8 cellular contexts compared by ENCODE assay signal in the genomic region with DNA sequence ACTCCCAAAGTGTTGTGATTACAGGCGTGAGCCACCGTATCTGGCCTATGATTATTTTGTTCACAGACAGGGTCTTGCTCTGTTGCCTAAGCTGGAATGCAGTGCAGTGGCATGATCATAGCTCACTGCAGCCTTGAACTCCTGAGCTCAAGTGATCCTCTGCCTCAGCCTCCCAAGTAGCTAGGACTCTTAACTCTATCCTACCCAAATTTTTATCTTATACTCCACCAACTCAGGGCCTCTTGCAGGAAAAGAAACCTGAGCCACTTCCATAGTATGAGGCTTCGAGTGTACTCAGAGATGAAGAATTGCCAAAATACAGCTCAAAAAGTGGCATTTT. TPM values are rescaled to one million over a fixed set of nuclear protein-coding genes. Genes with fewer than 3 reads are reported as not detected.
A peak's percentile ranks its signal among the peaks of the same experiment; 100 is the strongest.
DNase-seq lines count a peak whose midpoint lies in the region; ATAC-seq and TF ChIP-seq lines count a peak whose summit lies in the region.

No MANE protein-coding gene starts in this region.

- no peak for ATAC-seq in CD8-positive, alpha-beta T cell
- ATAC-seq in GM18907 (IDR thresholded peaks at IDR 0.05; ENCODE audit: unreplicated experiment) (no peak), GM21576 (IDR thresholded peaks at IDR 0.05; ENCODE audit: unreplicated experiment) (no peak), GM21381 (IDR thresholded peaks at IDR 0.05; ENCODE audit: unreplicated experiment) (no peak)

- peak overlapping the region; percentile 90 for H3K4me2 ChIP-seq in OCI-LY3 (ENCODE audit: low read length)

- peak overlapping the region; percentile 82 for H3K4me3 ChIP-seq in CD8-positive, alpha-beta T cell (ENCODE audit: low read depth, low read length)
- peak overlapping the region; percentile 100 for H3K4me3 ChIP-seq in OCI-LY3 (ENCODE audit: low read length)
- H3K4me3 ChIP-seq in endocrine pancreas (ENCODE audit: control insufficient read depth, insufficient read depth, low read length): peak overlapping the region; percentile 77
- H3K4me3 ChIP-seq in neutrophil (ENCODE audit: low read depth in 1 of 2, low read length in 1 of 2): peak overlapping the region in 1 of 2 experiments; percentile 77

- H3K79me2 ChIP-seq in OCI-LY3 (ENCODE audit: low read length): peaks cover 21% of the 10 kb centered on the region

- H3K9me3 Mint-ChIP-seq in CD8-positive, alpha-beta T cell: no peaks in the 10 kb centered on the region

- peak overlapping the region; percentile 96 for H3K27ac Mint-ChIP-seq in CD8-positive, alpha-beta T cell

- no peak overlapping the region for H2AFZ ChIP-seq in OCI-LY3 (ENCODE audit: low read depth, low read length)

- no peaks in the 10 kb centered on the region for H4K20me1 ChIP-seq in OCI-LY3 (ENCODE audit: insufficient read depth, low read length)

- H3K27ac ChIP-seq in CD8-positive, alpha-beta T cell (ENCODE audit: low read depth, low read length): peak overlapping the region; percentile 95
- H3K27ac ChIP-seq in OCI-LY3 (ENCODE audit: low read length): peak overlapping the region; percentile 79
- H3K27ac ChIP-seq in neutrophil: peak overlapping the region; percentile 81

- peaks cover 35% of the 10 kb centered on the region for H3K4me1 Mint-ChIP-seq in CD8-positive, alpha-beta T cell (ENCODE audit: low read depth)

- intact Hi-C loops in CD8-positive, alpha-beta T cell (cut with DNase I, micrococcal nuclease): loop anchor here (2.0 to 10.0 kb wide), 8 partner anchors 420 to 1810 kb away; a partner anchor contains a TSS

- H3K4me1 ChIP-seq in CD8-positive, alpha-beta T cell (ENCODE audit: insufficient read depth, low read length): peaks cover 16% of the 10 kb centered on the region
- H3K4me1 ChIP-seq in OCI-LY3 (ENCODE audit: low read length) (peaks cover 15% of the 10 kb centered on the region), endocrine pancreas (ENCODE audit: control insufficient read depth, insufficient read depth, low read length) (peaks cover 7% of the 10 kb centered on the region), neutrophil (ENCODE audit: control insufficient read depth in 1 of 2, insufficient read depth in 1 of 2, low read depth in 1 of 2, low read length in 1 of 2) (peaks cover 18 to 20% of the 10 kb centered on the region in 2 experiments)

- TF ChIP-seq CTCF in CD8-positive, alpha-beta T cell (IDR thresholded peaks at IDR 0.05): no peak
- TF ChIP-seq CTCF in OCI-LY3 (IDR thresholded peaks at IDR 0.05; ENCODE audit: low read depth, low read length) (no peak), neutrophil (IDR thresholded peaks at IDR 0.05) (no peak)

- peak overlapping the region; percentile 85 for H3K9ac ChIP-seq in OCI-LY3 (ENCODE audit: low read length)
- peak overlapping the region; percentile 56 for H3K9ac ChIP-seq in endocrine pancreas (ENCODE audit: control insufficient read depth, insufficient read depth, low read length)

- CTCF ChIA-PET in CD8-positive, alpha-beta T cell (lab: Charles Lee): interaction anchor here (4.5 kb wide), 1 partner anchor 25 kb away, joined by 15 read pairs; no protein-coding TSS in a partner anchor

- peaks cover 12% of the 10 kb centered on the region for H3K36me3 ChIP-seq in CD8-positive, alpha-beta T cell (ENCODE audit: insufficient read depth, low read length)
- H3K36me3 ChIP-seq in OCI-LY3 (replicated peaks; ENCODE audit: low read depth, low read length): peaks cover 37% of the 10 kb centered on the region
- peaks cover 3% of the 10 kb centered on the region for H3K36me3 ChIP-seq in endocrine pancreas (ENCODE audit: control insufficient read depth, insufficient read depth, low read length)
- H3K36me3 ChIP-seq in neutrophil: peaks cover 11% of the 10 kb centered on the region

- peak overlapping the region; percentile 95 for H3K4me3 Mint-ChIP-seq in CD8-positive, alpha-beta T cell

- peaks cover 43% of the 10 kb centered on the region for H3K36me3 Mint-ChIP-seq in CD8-positive, alpha-beta T cell

- no peaks in the 10 kb centered on the region for H3K27me3 Mint-ChIP-seq in CD8-positive, alpha-beta T cell (ENCODE audit: low read depth)

- POLR2A ChIA-PET in CD8-positive, alpha-beta T cell (lab: Charles Lee): no interaction called here

- DNase-seq in CD8-positive, alpha-beta T cell: no peak
- no peak for DNase-seq in DMS153 (lab: John Stamatoyannopoulos, UW)

- H3K27me3 ChIP-seq in CD8-positive, alpha-beta T cell (ENCODE audit: insufficient read depth, low read length): no peaks in the 10 kb centered on the region
- H3K27me3 ChIP-seq in OCI-LY3 (ENCODE audit: low read depth, low read length) (no peaks in the 10 kb centered on the region), endocrine pancreas (ENCODE audit: control insufficient read depth, insufficient read depth, low read length) (no peaks in the 10 kb centered on the region), neutrophil (no peaks in the 10 kb centered on the region)

- no peaks in the 10 kb centered on the region for H3K9me3 ChIP-seq in CD8-positive, alpha-beta T cell (ENCODE audit: low read length)
- no peaks in the 10 kb centered on the region for H3K9me3 ChIP-seq in OCI-LY3 (ENCODE audit: insufficient read depth, low read length)
- no peaks in the 10 kb centered on the region for H3K9me3 ChIP-seq in endocrine pancreas (ENCODE audit: control insufficient read depth, low read length)
- no peaks in the 10 kb centered on the region for H3K9me3 ChIP-seq in neutrophil

RNA-seq across cellular contexts. Expression of a gene that starts 0.8 kb away (rescaled TPM):
- total RNA-seq in CD8-positive, alpha-beta T cell: 10 to 100 TPM; 10.2 to 11.7 TPM

RNA-seq across cellular contexts. Expression of a gene that starts 1.1 kb away (rescaled TPM):
- 10 to 100 TPM; 11.5 to 13.9 TPM for total RNA-seq in CD8-positive, alpha-beta T cell
